In the genomic region with DNA sequence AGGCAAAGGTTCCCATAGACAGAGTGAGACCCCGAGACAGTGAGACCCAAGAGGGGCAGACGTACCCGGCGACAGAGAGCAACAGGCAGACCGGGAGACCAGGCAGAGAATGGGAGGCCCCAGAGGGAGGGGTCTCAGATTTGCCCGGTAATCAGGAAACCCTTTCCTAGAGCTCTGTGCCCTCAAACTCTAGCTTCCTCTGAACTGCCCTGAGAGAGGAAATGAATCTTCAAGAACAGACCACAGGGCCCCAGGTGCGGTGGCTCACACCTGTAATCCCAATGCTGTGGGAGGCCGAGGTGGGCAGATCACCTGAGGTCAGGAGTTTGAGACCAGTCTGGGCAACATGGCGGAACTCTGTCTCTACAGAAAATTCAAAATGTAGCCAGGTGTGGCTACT, we compare ENCODE assay signal across 1 cellular context.
TF ChIP-seq lines count a peak whose summit lies in the region.

No MANE protein-coding gene starts in this region.

TF ChIP-seq in IMR-90, 13 proteins besides CTCF, POLR2A, EP300 and RAD21:
- no peak for TF ChIP-seq RCOR1 (IDR thresholded peaks at IDR 0.05; ENCODE audit: insufficient replicate concordance, low read length)
